ENCODE assay signal across 21 cellular contexts in the genomic region with DNA sequence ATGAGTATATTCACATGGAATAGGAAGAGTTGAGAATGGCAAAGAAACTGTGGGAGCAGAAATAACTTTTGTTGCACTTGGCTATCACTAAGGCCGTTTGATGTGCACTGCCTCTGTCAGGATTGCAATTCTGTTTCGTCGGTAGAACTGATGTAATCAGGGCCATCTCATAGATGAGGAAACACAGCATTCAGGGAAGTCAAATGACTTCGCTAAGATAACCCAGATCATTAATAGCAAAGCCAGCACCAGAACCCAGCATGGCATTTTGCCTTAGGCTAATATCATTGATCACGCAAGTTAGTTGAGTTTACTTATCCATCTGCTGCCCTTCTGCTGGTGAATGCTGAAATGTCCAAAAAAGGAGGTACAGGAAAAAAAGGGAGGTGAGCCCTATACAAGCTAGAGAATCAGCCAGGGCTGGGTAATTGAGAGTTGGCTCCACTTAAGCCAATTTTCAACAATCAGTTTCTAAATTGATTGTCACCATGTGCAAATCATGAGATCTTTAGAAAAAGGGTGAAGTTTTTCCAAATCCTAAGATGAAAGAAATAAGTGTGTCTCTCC. TPM values are rescaled to one million over a fixed set of nuclear protein-coding genes. Genes with fewer than 3 reads are reported as not detected.
DNase-seq lines count a peak whose midpoint lies in the region; ATAC-seq and TF ChIP-seq lines count a peak whose summit lies in the region.
"Had no signal": no experiment of that assay in that cellular context is flagged by ENCODE, and none has a peak within 500 bp of the region (broad histone marks: within the 10 kb centered on the region; RNA-seq: fewer than 3 reads in every experiment).

No MANE protein-coding gene starts in this region.

- POLR2A ChIA-PET in IMR-90 (lab: Charles Lee; ENCODE audit: unreplicated experiment), result no interaction called here

- dilution Hi-C loops in IMR-90 (cut with HindIII; ENCODE audit: low sequenced_read_pairs, unreplicated experiment), result no loop called here

- no peaks in the 10 kb centered on the region for H3K36me3 Mint-ChIP-seq in activated naive CD8-positive, alpha-beta T cell treated with anti-CD3 and anti-CD28 coated beads, Interleukin-2, amount 50 U/mL, for 24 hours (ENCODE audit: low read depth)
- H3K36me3 Mint-ChIP-seq: activated naive CD4-positive, alpha-beta T cell treated with anti-CD3 and anti-CD28 coated beads, Interleukin-2, amount 10 ng/mL, durations not matched to agents 7 days and 5 days; CD8-positive, alpha-beta T cell had no signal

- no peak overlapping the region for H2AK9ac ChIP-seq in IMR-90 (replicated peaks; ENCODE audit: low read depth, low read length, poor library complexity)

- intact Hi-C loops in IMR-90 (cut with micrococcal nuclease), result no loop called here

- no peaks in the 10 kb centered on the region for H3K27me3 ChIP-seq in BLaER1
- peaks cover under 1% of the 10 kb centered on the region; the same call in 1 of the 2 replicates for H3K27me3 ChIP-seq in IMR-90 (ENCODE audit: control insufficient read depth, insufficient read depth, low read length)
- no peaks in the 10 kb centered on the region for H3K27me3 ChIP-seq in foreskin keratinocyte

- BruUV-seq in IMR-90 (replicated peaks; lab: Mats Ljungman, UMichigan), result no TSS peak

- H3K9ac ChIP-seq in BLaER1 (no peak overlapping the region), IMR-90 (ENCODE audit: low read depth, low read length) (no peak overlapping the region)

- no peaks in the 10 kb centered on the region for H3K9me3 Mint-ChIP-seq in activated naive CD8-positive, alpha-beta T cell treated with anti-CD3 and anti-CD28 coated beads, Interleukin-2, amount 50 U/mL, for 24 hours
- H3K9me3 Mint-ChIP-seq: activated naive CD4-positive, alpha-beta T cell treated with anti-CD3 and anti-CD28 coated beads, Interleukin-2, amount 10 ng/mL, durations not matched to agents 7 days and 5 days; activated T-cell treated with anti-CD3 and anti-CD28 coated beads, Interleukin-2, amount 50 U/mL, for 72 hours; CD8-positive, alpha-beta T cell; stimulated activated naive CD8-positive, alpha-beta T cell treated with anti-CD3 and anti-CD28 coated beads, Interleukin-15, amount 100 ng/mL, for 72 hours had no signal

- H2BK120ac ChIP-seq in IMR-90 (ENCODE audit: low read depth, low read length), result no peak overlapping the region

- H3K4ac ChIP-seq in IMR-90 (ENCODE audit: low read depth, low read length), result no peak overlapping the region

- H3K4me1 Mint-ChIP-seq in activated naive CD8-positive, alpha-beta T cell treated with anti-CD3 and anti-CD28 coated beads, Interleukin-2, amount 50 U/mL, for 24 hours, result peaks cover 10% of the 10 kb centered on the region
- H3K4me1 Mint-ChIP-seq: activated naive CD4-positive, alpha-beta T cell treated with anti-CD3 and anti-CD28 coated beads, Interleukin-2, amount 10 ng/mL, durations not matched to agents 7 days and 5 days had no signal

- no peak overlapping the region for H3K4me3 ChIP-seq in BLaER1
- no peak overlapping the region for H3K4me3 ChIP-seq in IMR-90 (ENCODE audit: insufficient read depth, low read depth, low read length)
- H3K4me3 ChIP-seq: GM12878 had no signal

- H4K5ac ChIP-seq in IMR-90 (ENCODE audit: low read depth, low read length), result no peak overlapping the region

- H3K4me3 Mint-ChIP-seq in activated naive CD8-positive, alpha-beta T cell treated with anti-CD3 and anti-CD28 coated beads, Interleukin-2, amount 50 U/mL, for 24 hours, result no peak overlapping the region
- H3K4me3 Mint-ChIP-seq: activated naive CD4-positive, alpha-beta T cell treated with anti-CD3 and anti-CD28 coated beads, Interleukin-2, amount 10 ng/mL, durations not matched to agents 7 days and 5 days; activated T-cell treated with anti-CD3 and anti-CD28 coated beads, Interleukin-2, amount 50 U/mL, for 72 hours; CD8-positive, alpha-beta T cell; stimulated activated naive CD8-positive, alpha-beta T cell treated with anti-CD3 and anti-CD28 coated beads, Interleukin-15, amount 100 ng/mL, for 72 hours had no signal

- H4K91ac ChIP-seq in IMR-90 (ENCODE audit: insufficient read depth, low read depth, low read length), result no peak overlapping the region

- H2AFZ ChIP-seq in IMR-90 (replicated peaks; ENCODE audit: low read length, poor library complexity), result no peak overlapping the region

- CTCF ChIA-PET in IMR-90 (lab: Yijun Ruan, JAX), result interaction anchor here (1.1 kb wide), 1 partner anchor 13 kb away, joined by 3 read pairs; no protein-coding TSS in a partner anchor

- H3K36me3 ChIP-seq in BLaER1, result peaks cover 12% of the 10 kb centered on the region
- no peaks in the 10 kb centered on the region for H3K36me3 ChIP-seq in IMR-90 (ENCODE audit: control insufficient read depth, insufficient read depth, low read length)

- no peak overlapping the region for H2AK5ac ChIP-seq in IMR-90 (ENCODE audit: low read depth, low read length)

- no peak overlapping the region for H2BK15ac ChIP-seq in IMR-90 (ENCODE audit: low read depth, low read length)

- no peaks in the 10 kb centered on the region for H3K9me3 ChIP-seq in BLaER1
- no peaks in the 10 kb centered on the region for H3K9me3 ChIP-seq in IMR-90 (ENCODE audit: control insufficient read depth, insufficient read depth, low read length)

- no peak overlapping the region for H2BK5ac ChIP-seq in IMR-90 (ENCODE audit: low read depth, low read length, poor library complexity, severe bottlenecking)

- no peak overlapping the region for H3K27ac Mint-ChIP-seq in activated naive CD8-positive, alpha-beta T cell treated with anti-CD3 and anti-CD28 coated beads, Interleukin-2, amount 50 U/mL, for 24 hours
- H3K27ac Mint-ChIP-seq: activated naive CD4-positive, alpha-beta T cell treated with anti-CD3 and anti-CD28 coated beads, Interleukin-2, amount 10 ng/mL, durations not matched to agents 7 days and 5 days; CD8-positive, alpha-beta T cell had no signal

- ATAC-seq in IMR-90 (ENCODE audit: low read depth) (no peak), foreskin keratinocyte (no peak), HG02840 (IDR thresholded peaks at IDR 0.05; ENCODE audit: low FRiP score, unreplicated experiment) (no peak)
- no peak for ATAC-seq in activated naive CD8-positive, alpha-beta T cell treated with anti-CD3 and anti-CD28 coated beads, Interleukin-2, amount 50 U/mL, for 24 hours
- ATAC-seq: activated T-cell treated with anti-CD3 and anti-CD28 coated beads, Interleukin-2, amount 50 U/mL, for 72 hours; CD8-positive, alpha-beta T cell; GM12878; left ventricle myocardium superior; stimulated activated naive CD8-positive, alpha-beta T cell treated with anti-CD3 and anti-CD28 coated beads, Interleukin-15, amount 100 ng/mL, for 72 hours had no signal

- no peak overlapping the region for H3K14ac ChIP-seq in IMR-90 (replicated peaks; ENCODE audit: low read depth, low read length)

- H3K9me1 ChIP-seq in IMR-90 (ENCODE audit: insufficient read depth, low read length), result peaks cover 10% of the 10 kb centered on the region; the same call in 1 of the 2 replicates

- H4K8ac ChIP-seq in IMR-90 (ENCODE audit: low read depth in 2 of 2, low read length in 2 of 2), result no peak overlapping the region

- in situ Hi-C loops in IMR-90 (cut with MboI; ENCODE audit: low sequenced_read_pairs) (no loop called here), GM13976 (cut with MboI; ENCODE audit: low sequenced_read_pairs, unreplicated experiment) (no loop called here)

- no peak overlapping the region for H3K56ac ChIP-seq in IMR-90 (ENCODE audit: extremely low read depth, insufficient read depth, low read length)

- peaks cover 90% of the 10 kb centered on the region for H4K20me1 ChIP-seq in BLaER1
- H4K20me1 ChIP-seq in IMR-90 (ENCODE audit: insufficient read depth, low read length), result no peaks in the 10 kb centered on the region

- TF ChIP-seq CTCF in IMR-90 (conservative IDR thresholded peaks at IDR 0.05; ENCODE audit: low read depth, low read length) (no peak), foreskin keratinocyte (conservative IDR thresholded peaks at IDR 0.05) (no peak), GM13976 (IDR thresholded peaks at IDR 0.05; ENCODE audit: borderline replicate concordance, control extremely low read depth, extremely low read depth, insufficient read depth, missing control alignments) (no peak)

- peak overlapping the region; percentile 42; the same call in 1 of the 2 replicates for H2BK20ac ChIP-seq in IMR-90 (ENCODE audit: low read depth, low read length)

- H3K18ac ChIP-seq in IMR-90 (ENCODE audit: low read depth, low read length), result no peak overlapping the region

- WGBS in IMR-90 (ENCODE audit: extremely low coverage in 2 of 2, insufficient read length in 1 of 2), 2 experiments, result 79% methylated on average over 3 of the region's 5 CpGs; no CpG with 5 or more reads in 1 of the 2 experiments

- TF ChIP-seq POLR2A in IMR-90 (IDR thresholded peaks at IDR 0.05; ENCODE audit: low read depth, low read length), result no peak

- H3K23ac ChIP-seq in IMR-90 (ENCODE audit: low read depth, low read length), result no peak overlapping the region

- peaks cover 82% of the 10 kb centered on the region for H3K4me1 ChIP-seq in BLaER1
- H3K4me1 ChIP-seq in IMR-90 (ENCODE audit: control insufficient read depth, insufficient read depth, low read length), result peaks cover 15% of the 10 kb centered on the region
- H3K4me1 ChIP-seq in foreskin keratinocyte, result peaks cover 29% of the 10 kb centered on the region

- H3K79me1 ChIP-seq in IMR-90 (ENCODE audit: low read depth in 1 of 2, low read length in 2 of 2), result peaks cover 0 to 7% of the 10 kb centered on the region in 2 experiments; a peak in 1 of 4 replicates

- H3K27me3 Mint-ChIP-seq in activated naive CD8-positive, alpha-beta T cell treated with anti-CD3 and anti-CD28 coated beads, Interleukin-2, amount 50 U/mL, for 24 hours, result peaks cover 16% of the 10 kb centered on the region

- H3K4me2 ChIP-seq in BLaER1 (peak overlapping the region; percentile 99), IMR-90 (ENCODE audit: low read depth, low read length) (no peak overlapping the region)

- DNase-seq in IMR-90, result no peak
- peak; percentile 82 for DNase-seq in SKM-1 treated with dmso at 0.1 percent for 144 hours (lab: John Stamatoyannopoulos, UW; ENCODE audit: unreplicated experiment)
- DNase-seq in foreskin keratinocyte, result no peak
- DNase-seq in GM13976 (ENCODE audit: low spot score), result no peak
- no peak for DNase-seq in activated naive CD8-positive, alpha-beta T cell treated with anti-CD3 and anti-CD28 coated beads, Interleukin-2, amount 50 U/mL, for 24 hours
- DNase-seq in stimulated activated CD4-positive, alpha-beta T cell treated with anti-CD3 and anti-CD28 coated beads, Interleukin-12 subunit alpha, Interleukin-12 subunit beta, amount 100 ng/mL, for 4 hours, result no peak
- DNase-seq: activated CD4-positive, alpha-beta T cell treated with anti-CD3 and anti-CD28 coated beads for 1 hour; activated naive CD4-positive, alpha-beta T cell treated with anti-CD3 and anti-CD28 coated beads, Interleukin-2, amount 10 ng/mL, durations not matched to agents 7 days and 5 days; activated T-cell treated with anti-CD3 and anti-CD28 coated beads, Interleukin-2, amount 50 U/mL, for 72 hours; CD8-positive, alpha-beta T cell; DMS79; effector CD4-positive, alpha-beta T cell; GOT3; left ventricle myocardium superior; NCI-H1417; NCI-H526 treated with DMSO at 0.1 percent for 48 hours; stimulated activated CD4-positive, alpha-beta T cell treated with anti-CD3 and anti-CD28 coated beads, Interleukin-4, amount 100 ng/mL, for 24 hours; stimulated activated naive CD8-positive, alpha-beta T cell treated with anti-CD3 and anti-CD28 coated beads, Interleukin-15, amount 100 ng/mL, for 72 hours had no signal

- no peak for TF ChIP-seq RAD21 in IMR-90 (IDR thresholded peaks at IDR 0.05; ENCODE audit: low read length)

- no peak overlapping the region for H3K27ac ChIP-seq in BLaER1
- no peak overlapping the region for H3K27ac ChIP-seq in IMR-90 (ENCODE audit: insufficient read depth, low read length)
- H3K27ac ChIP-seq in foreskin keratinocyte, result peak overlapping the region; percentile 69

RNA-seq across cellular contexts. Expression of a gene that starts 7.6 kb away (rescaled TPM):
- total RNA-seq in IMR-90 (2012; rRNA removed) (0.18 and 0.56 TPM in 2 replicates), foreskin keratinocyte (2.4 and 2.8 TPM in 2 replicates)
- polyA plus RNA-seq in IMR-90 (2012; rRNA removed) (1.1 TPM in 2 replicates), foreskin keratinocyte (1.4 and 1.8 TPM in 2 replicates)
- 0.39 and 1.2 TPM in 2 replicates for polyA plus RNA-seq in IMR-90 (2012; cell fraction: cytosol; rRNA removed)
- 2.3 and 3.2 TPM in 2 replicates for polyA plus RNA-seq in IMR-90 (2012; cell fraction: nucleus; rRNA removed; ENCODE audit: low replicate concordance)

RNA-seq across cellular contexts. Expression of a gene that starts 44.6 kb away (rescaled TPM):
- total RNA-seq in IMR-90 (2012; rRNA removed), result 21.4 and 24.0 TPM in 2 replicates
- polyA plus RNA-seq in IMR-90 (2012; rRNA removed), result 20.3 and 21.0 TPM in 2 replicates
- polyA plus RNA-seq in IMR-90 (2012; cell fraction: cytosol; rRNA removed), result 14.8 and 17.1 TPM in 2 replicates
- 47.3 and 62.4 TPM in 2 replicates for polyA plus RNA-seq in IMR-90 (2012; cell fraction: nucleus; rRNA removed; ENCODE audit: low replicate concordance)
- 14.2 and 15.1 TPM in 2 replicates for total RNA-seq in foreskin keratinocyte
- 10.0 and 10.8 TPM in 2 replicates for polyA plus RNA-seq in foreskin keratinocyte
